ENCODE assay signal across 11 cellular contexts in the genomic region with DNA sequence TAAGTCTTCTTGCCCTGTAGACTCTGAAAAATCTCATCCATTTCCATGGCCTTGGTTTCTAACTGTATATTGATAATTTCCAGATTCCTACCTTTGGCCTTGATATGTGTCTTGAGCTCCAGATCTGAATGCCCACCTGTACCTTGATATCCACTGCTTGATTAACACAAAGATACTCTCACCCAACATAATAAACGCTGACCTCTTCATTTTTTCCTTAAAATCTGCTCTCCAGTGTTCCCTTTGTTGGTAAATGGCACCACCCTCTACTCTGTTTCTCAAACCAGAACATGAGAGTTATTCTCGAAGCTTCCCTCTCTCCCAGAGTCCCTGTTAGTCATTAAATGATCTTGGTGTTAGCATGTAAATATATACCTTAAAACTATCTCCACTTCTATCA.
"Had no signal": no experiment of that assay in that cellular context is flagged by ENCODE, and none has a peak within 500 bp of the region (broad histone marks: within the 10 kb centered on the region; RNA-seq: fewer than 3 reads in every experiment).

No MANE protein-coding gene starts in this region.

- H3K4me1 ChIP-seq: HAP-1 had no signal

- H3K36me3 ChIP-seq: HAP-1 had no signal

- H3K9me3 ChIP-seq: HAP-1 had no signal

- H3K9ac ChIP-seq: GM23248 had no signal

- H2AFZ ChIP-seq: GM23248, GM23338 had no signal

- ATAC-seq: GM23338, HCT116 had no signal

- H3K4me2 ChIP-seq: GM23338 had no signal

- H3K27ac ChIP-seq: GM23248 had no signal

- DNase-seq: GM23248, GOT3, H7, H9, HCEC 1CT, HFFc6 had no signal

- H3K4me3 ChIP-seq: GM23248, GM23338, HAP-1 had no signal

- FAIRE-seq: H1, H54 had no signal
